ENCODE assay signal across 9 cellular contexts in the genomic region with DNA sequence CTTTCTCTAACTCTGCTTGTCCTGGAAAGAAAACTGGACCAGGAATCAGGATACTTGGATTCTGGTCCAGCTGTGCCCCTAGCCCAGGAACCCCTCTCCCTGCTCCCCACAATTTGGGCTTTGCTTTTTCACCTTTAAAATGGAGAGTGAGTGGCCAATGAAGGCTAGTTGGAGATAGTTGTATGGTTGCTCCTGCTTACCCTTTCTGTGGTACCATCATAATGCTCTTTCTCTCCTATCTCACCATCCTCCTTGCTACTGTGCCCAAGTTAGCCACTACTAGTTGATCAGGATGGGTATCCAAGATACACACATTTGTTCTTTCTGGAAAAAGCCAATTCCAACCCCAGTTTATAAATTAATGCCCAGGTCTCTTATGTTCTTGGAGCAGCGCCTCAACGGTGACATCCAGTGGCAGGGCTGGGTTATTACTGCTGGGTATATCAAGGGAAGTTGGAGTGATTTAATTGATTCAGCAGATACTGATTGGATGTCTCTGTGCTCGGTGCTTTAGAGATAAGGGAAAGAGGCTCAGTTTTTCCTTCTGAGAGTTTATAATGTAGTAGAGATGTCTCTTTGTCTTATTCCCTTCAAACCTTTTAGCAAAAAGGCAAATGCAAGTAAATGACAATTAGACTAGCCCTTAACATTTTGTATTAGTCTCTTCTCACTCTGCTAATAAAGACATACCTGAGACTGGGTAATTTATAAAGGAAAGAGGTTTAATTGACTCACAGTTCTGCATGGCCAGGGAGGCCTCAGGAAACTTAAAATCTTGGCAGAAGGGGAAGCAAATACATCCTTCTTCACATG. TPM values are rescaled to one million over a fixed set of nuclear protein-coding genes. Genes with fewer than 3 reads are reported as not detected.
DNase-seq lines count a peak whose midpoint lies in the region; ATAC-seq and TF ChIP-seq lines count a peak whose summit lies in the region.
"Had no signal": no experiment of that assay in that cellular context is flagged by ENCODE, and none has a peak within 500 bp of the region (broad histone marks: within the 10 kb centered on the region; RNA-seq: fewer than 3 reads in every experiment).

No MANE protein-coding gene starts in this region.

- peak; percentile 71 for ATAC-seq in HG03469 (IDR thresholded peaks at IDR 0.05; ENCODE audit: unreplicated experiment)

- H3K4me3 ChIP-seq in foreskin fibroblast (ENCODE audit: low read depth in 1 of 2, low read length in 2 of 2) (no peak overlapping the region), osteoblast (ENCODE audit: insufficient read depth, low read length) (no peak overlapping the region), tibial nerve (no peak overlapping the region)
- H3K4me3 ChIP-seq: BLaER1 treated with 17β-estradiol and CSF1 and Interleukin-3, amounts not matched to agents 10 nM and 100 nM had no signal

- DNase-seq in NCI-H1417 (lab: John Stamatoyannopoulos, UW) (peak; percentile 9 to 65 (median 16)), NCI-H1417 treated with DMSO at 0.1 percent for 48 hours (lab: John Stamatoyannopoulos, UW) (no peak), RPMI8226 (peak; percentile 48), foreskin fibroblast (peak; percentile 49 to 85), osteoblast (ENCODE audit: insufficient read length, low spot score, missing footprints) (peak; percentile 92), tibial nerve (ENCODE audit: low spot score in 2 of 2) (peak; percentile 38 to 60)
- DNase-seq in activated T-helper 2 cell treated with anti-CD3 and anti-CD28 coated beads, Interferon-gamma antibody, Interleukin-2, Interleukin-4, amounts not matched to agents 10 μg/mL and 5 μg/mL and 100 μg/mL, durations not matched to agents 14 hours and 24 hours and 36 hours (ENCODE audit: low spot score) = peak; percentile 43

- H3K4me1 ChIP-seq in osteoblast (ENCODE audit: insufficient read depth, low read length) = no peaks in the 10 kb centered on the region
- H3K4me1 ChIP-seq in tibial nerve = peaks cover 0 to 11% (median 0%) of the 10 kb centered on the region in 4 donors

- peaks cover 3% of the 10 kb centered on the region for H4K20me1 ChIP-seq in osteoblast (ENCODE audit: insufficient read depth, low read length)

- H2AFZ ChIP-seq in osteoblast (ENCODE audit: low read length) = no peak overlapping the region

- TF ChIP-seq POLR2A in tibial nerve (IDR thresholded peaks at IDR 0.05) = no peak

- H3K27me3 ChIP-seq in osteoblast (ENCODE audit: insufficient read depth, low read length) (no peaks in the 10 kb centered on the region), tibial nerve (no peaks in the 10 kb centered on the region)
- H3K27me3 ChIP-seq: BLaER1 treated with 17β-estradiol and CSF1 and Interleukin-3, amounts not matched to agents 10 nM and 100 nM had no signal

- no peak overlapping the region for H3K4me3 Mint-ChIP-seq in activated T-helper 2 cell treated with anti-CD3 and anti-CD28 coated beads, Interferon-gamma antibody, Interleukin-2, Interleukin-4, amounts not matched to agents 10 μg/mL and 5 μg/mL and 100 μg/mL, durations not matched to agents 14 hours and 24 hours and 36 hours (ENCODE audit: low read depth)

- no peaks in the 10 kb centered on the region for H3K27me3 Mint-ChIP-seq in activated T-helper 2 cell treated with anti-CD3 and anti-CD28 coated beads, Interferon-gamma antibody, Interleukin-2, Interleukin-4, amounts not matched to agents 10 μg/mL and 5 μg/mL and 100 μg/mL, durations not matched to agents 14 hours and 24 hours and 36 hours (ENCODE audit: low read depth)

- intact Hi-C loops in activated T-helper 2 cell treated with anti-CD3 and anti-CD28 coated beads, Interferon-gamma antibody, Interleukin-2, Interleukin-4, amounts not matched to agents 10 μg/mL and 5 μg/mL and 100 μg/mL, durations not matched to agents 14 hours and 24 hours and 36 hours (cut with micrococcal nuclease) = loop anchor here (1.0 to 2.0 kb wide), 2 partner anchors 51 to 162 kb away; no protein-coding TSS in a partner anchor

- H3K27ac Mint-ChIP-seq in activated T-helper 2 cell treated with anti-CD3 and anti-CD28 coated beads, Interferon-gamma antibody, Interleukin-2, Interleukin-4, amounts not matched to agents 10 μg/mL and 5 μg/mL and 100 μg/mL, durations not matched to agents 14 hours and 24 hours and 36 hours = no peak overlapping the region

- H3K4me2 ChIP-seq in osteoblast (ENCODE audit: insufficient read depth, low read length) = no peak overlapping the region

- TF ChIP-seq EP300 in tibial nerve (IDR thresholded peaks at IDR 0.05) = peak in 1 of 2 donors; percentile 21

- WGBS in tibial nerve, 2 donors = 36% methylated on average over 3 of the region's 3 CpGs

- TF ChIP-seq CTCF in foreskin fibroblast (IDR thresholded peaks at IDR 0.05; ENCODE audit: low read depth, low read length) = peak; percentile 90
- peak; percentile 92 for TF ChIP-seq CTCF in osteoblast (IDR thresholded peaks at IDR 0.05; ENCODE audit: extremely low read depth, low read depth, low read length)
- TF ChIP-seq CTCF in tibial nerve (IDR thresholded peaks at IDR 0.05) = peak; percentile 80 to 91 (median 85)

- H3K4me1 Mint-ChIP-seq in activated T-helper 2 cell treated with anti-CD3 and anti-CD28 coated beads, Interferon-gamma antibody, Interleukin-2, Interleukin-4, amounts not matched to agents 10 μg/mL and 5 μg/mL and 100 μg/mL, durations not matched to agents 14 hours and 24 hours and 36 hours (ENCODE audit: low read depth) = peaks cover 11% of the 10 kb centered on the region

- H3K36me3 ChIP-seq in osteoblast (ENCODE audit: insufficient read depth, low read length) (peaks cover 81% of the 10 kb centered on the region), tibial nerve (peaks cover 3 to 93% (median 34%) of the 10 kb centered on the region in 3 donors)

- H3K27ac ChIP-seq in osteoblast (ENCODE audit: low read depth, low read length) (peak overlapping the region; percentile 15), tibial nerve (peak overlapping the region in 2 of 4 donors; percentile 37 to 42)
- H3K27ac ChIP-seq: BLaER1 treated with 17β-estradiol and CSF1 and Interleukin-3, amounts not matched to agents 10 nM and 100 nM had no signal

- peaks cover 80% of the 10 kb centered on the region for H3K36me3 Mint-ChIP-seq in activated T-helper 2 cell treated with anti-CD3 and anti-CD28 coated beads, Interferon-gamma antibody, Interleukin-2, Interleukin-4, amounts not matched to agents 10 μg/mL and 5 μg/mL and 100 μg/mL, durations not matched to agents 14 hours and 24 hours and 36 hours (ENCODE audit: low read depth)

- H3K79me2 ChIP-seq in osteoblast (ENCODE audit: insufficient read depth, low read length) = peaks cover 31% of the 10 kb centered on the region

- H3K9me3 ChIP-seq in osteoblast (ENCODE audit: low read depth, low read length) = no peaks in the 10 kb centered on the region
- H3K9me3 ChIP-seq in tibial nerve = no peaks in the 10 kb centered on the region
- H3K9me3 ChIP-seq: BLaER1 treated with 17β-estradiol and CSF1 and Interleukin-3, amounts not matched to agents 10 nM and 100 nM had no signal

- H3K9me3 Mint-ChIP-seq in activated T-helper 2 cell treated with anti-CD3 and anti-CD28 coated beads, Interferon-gamma antibody, Interleukin-2, Interleukin-4, amounts not matched to agents 10 μg/mL and 5 μg/mL and 100 μg/mL, durations not matched to agents 14 hours and 24 hours and 36 hours = no peaks in the 10 kb centered on the region

RNA-seq across cellular contexts. Expression of a gene that starts 38.5 kb away (rescaled TPM):
- not detected in 2 replicates for total RNA-seq in activated T-helper 2 cell treated with anti-CD3 and anti-CD28 coated beads, Interferon-gamma antibody, Interleukin-2, Interleukin-4, amounts not matched to agents 10 μg/mL and 5 μg/mL and 100 μg/mL, durations not matched to agents 14 hours and 24 hours and 36 hours
- total RNA-seq in osteoblast (13.8 and 19.2 TPM in 2 replicates), tibial nerve (100 to 1,000 TPM in 1 of 4 donors, 10 to 100 TPM in 3; 57.6 to 154 (median 75.8) TPM)

RNA-seq across cellular contexts. Expression of a gene that starts 46.6 kb away (rescaled TPM):
- total RNA-seq in activated T-helper 2 cell treated with anti-CD3 and anti-CD28 coated beads, Interferon-gamma antibody, Interleukin-2, Interleukin-4, amounts not matched to agents 10 μg/mL and 5 μg/mL and 100 μg/mL, durations not matched to agents 14 hours and 24 hours and 36 hours = 57.6 and 60.2 TPM in 2 replicates
- total RNA-seq in osteoblast (48.6 and 55.7 TPM in 2 replicates), tibial nerve (100 to 1,000 TPM in 2 of 4 donors, 10 to 100 TPM in 2; 83.9 to 136 (median 102) TPM)

RNA-seq across cellular contexts. Expression of a gene that starts 56.7 kb away (rescaled TPM):
- total RNA-seq in activated T-helper 2 cell treated with anti-CD3 and anti-CD28 coated beads, Interferon-gamma antibody, Interleukin-2, Interleukin-4, amounts not matched to agents 10 μg/mL and 5 μg/mL and 100 μg/mL, durations not matched to agents 14 hours and 24 hours and 36 hours = 278 and 301 TPM in 2 replicates
- 115 and 124 TPM in 2 replicates for total RNA-seq in osteoblast
- total RNA-seq in tibial nerve = 100 to 1,000 TPM; 114 to 166 (median 144) TPM

Comparison
In these comparisons a context has a peak if more than half of its experiments do, and no peak if none do; other contexts are left out.
1. RNA of a gene that starts 38.5 kb away (total RNA-seq): 57.6 to 154 TPM in tibial nerve and 13.8 to 19.2 TPM in osteoblast; not detected in activated T-helper 2 cell treated with anti-CD3 and anti-CD28 coated beads, Interferon-gamma antibody, Interleukin-2, Interleukin-4, amounts not matched to agents 10 μg/mL and 5 μg/mL and 100 μg/mL, durations not matched to agents 14 hours and 24 hours and 36 hours; every median in the first group is over 10 times any median in the second.
2. Peak in every context shown above with its lines, with median percentiles within 50 percentile points of each other: CTCF ChIP-seq.